ENCODE assay signal across 14 cellular contexts in genomic region chr14:64689292-64689691, GRCh38.
"Had no signal": no experiment of that assay in that cellular context is flagged by ENCODE, and none has a peak within 500 bp of the region (broad histone marks: within the 10 kb centered on the region; RNA-seq: fewer than 3 reads in every experiment).

No MANE protein-coding gene starts in this region.

- H3K27me3 Mint-ChIP-seq: activated naive CD4-positive, alpha-beta T cell treated with anti-CD3 and anti-CD28 coated beads, Interleukin-2, amount 50 U/mL, for 24 hours had no signal

- H3K4me1 ChIP-seq: thyroid gland had no signal

- H3K27me3 ChIP-seq: ascending aorta, esophagus squamous epithelium, thyroid gland had no signal

- H3K9me3 Mint-ChIP-seq: activated naive CD4-positive, alpha-beta T cell treated with anti-CD3 and anti-CD28 coated beads, Interleukin-2, amount 50 U/mL, for 24 hours; activated T-cell treated with anti-CD3 and anti-CD28 coated beads, Interleukin-2, amount 50 U/mL, for 72 hours; dendritic cell treated with granulocyte-macrophage colony-stimulating factor and Interleukin-4, amounts not matched to agents 40 ng/mL and 50 ng/mL, for 4 days; stimulated activated naive B cell treated with anti-CD40 and anti-IgM and Interleukin-4, amounts not matched to agents 10 μg/mL and 1 μg/mL and 100 μg/mL, for 72 hours; WTC11 had no signal

- H3K27ac Mint-ChIP-seq: activated CD4-positive, alpha-beta T cell treated with anti-CD3 and anti-CD28 coated beads for 36 hours; activated naive CD4-positive, alpha-beta T cell treated with anti-CD3 and anti-CD28 coated beads, Interleukin-2, amount 50 U/mL, for 24 hours; activated T-cell treated with anti-CD3 and anti-CD28 coated beads, Interleukin-2, amount 50 U/mL, for 72 hours; dendritic cell treated with granulocyte-macrophage colony-stimulating factor and Interleukin-4, amounts not matched to agents 40 ng/mL and 50 ng/mL, for 4 days; stimulated activated naive B cell treated with anti-CD40 and anti-IgM and Interleukin-4, amounts not matched to agents 10 μg/mL and 1 μg/mL and 100 μg/mL, for 72 hours; WTC11 had no signal

- H3K36me3 Mint-ChIP-seq: activated naive CD4-positive, alpha-beta T cell treated with anti-CD3 and anti-CD28 coated beads, Interleukin-2, amount 50 U/mL, for 24 hours; stimulated activated naive B cell treated with anti-CD40 and anti-IgM and Interleukin-4, amounts not matched to agents 10 μg/mL and 1 μg/mL and 100 μg/mL, for 72 hours; WTC11 had no signal

- DNase-seq: activated CD4-positive, alpha-beta T cell treated with anti-CD3 and anti-CD28 coated beads for 36 hours; activated gamma-delta T cell; activated T-cell treated with anti-CD3 and anti-CD28 coated beads, Interleukin-2, amount 50 U/mL, for 72 hours; cerebellar nuclear complex; effector memory CD4-positive, alpha-beta T cell; esophagus squamous epithelium; heart right ventricle; mesenchymal stem cell; stimulated activated naive B cell treated with anti-CD40 and anti-IgM and Interleukin-4, amounts not matched to agents 10 μg/mL and 1 μg/mL and 100 μg/mL, for 72 hours; thyroid gland had no signal

- ATAC-seq: activated CD4-positive, alpha-beta T cell treated with anti-CD3 and anti-CD28 coated beads for 36 hours; activated T-cell treated with anti-CD3 and anti-CD28 coated beads, Interleukin-2, amount 50 U/mL, for 72 hours; heart right ventricle; stimulated activated naive B cell treated with anti-CD40 and anti-IgM and Interleukin-4, amounts not matched to agents 10 μg/mL and 1 μg/mL and 100 μg/mL, for 72 hours; WTC11 had no signal

- H3K9me3 ChIP-seq: ascending aorta, esophagus squamous epithelium, heart right ventricle, thyroid gland had no signal

- H3K27ac ChIP-seq: ascending aorta, heart right ventricle, thyroid gland had no signal

- H3K4me3 ChIP-seq: ascending aorta, esophagus squamous epithelium, heart right ventricle, thyroid gland had no signal

- H3K4me1 Mint-ChIP-seq: stimulated activated naive B cell treated with anti-CD40 and anti-IgM and Interleukin-4, amounts not matched to agents 10 μg/mL and 1 μg/mL and 100 μg/mL, for 72 hours had no signal

- H3K36me3 ChIP-seq: ascending aorta, esophagus squamous epithelium, heart right ventricle, thyroid gland had no signal

- H3K4me3 Mint-ChIP-seq: activated CD4-positive, alpha-beta T cell treated with anti-CD3 and anti-CD28 coated beads for 36 hours; activated naive CD4-positive, alpha-beta T cell treated with anti-CD3 and anti-CD28 coated beads, Interleukin-2, amount 50 U/mL, for 24 hours; activated T-cell treated with anti-CD3 and anti-CD28 coated beads, Interleukin-2, amount 50 U/mL, for 72 hours; dendritic cell treated with granulocyte-macrophage colony-stimulating factor and Interleukin-4, amounts not matched to agents 40 ng/mL and 50 ng/mL, for 4 days; stimulated activated naive B cell treated with anti-CD40 and anti-IgM and Interleukin-4, amounts not matched to agents 10 μg/mL and 1 μg/mL and 100 μg/mL, for 72 hours; WTC11 had no signal
